In genomic region chr1:40241372-40241771, GRCh38 we compare ENCODE assay signal across 1 cellular context.
TF ChIP-seq lines count a peak whose summit lies in the region.

No MANE protein-coding gene starts in this region.

TF ChIP-seq in IMR-90, 13 proteins besides CTCF, POLR2A, EP300 and RAD21 (continued from another document):
- no peak for TF ChIP-seq USF2 (IDR thresholded peaks at IDR 0.05; ENCODE audit: low read depth, low read length)
- TF ChIP-seq FOS (IDR thresholded peaks at IDR 0.05; ENCODE audit: low read depth, low read length): no peak
- TF ChIP-seq BHLHE40 (IDR thresholded peaks at IDR 0.05; ENCODE audit: low read depth, low read length): no peak
- no peak for TF ChIP-seq CEBPB (IDR thresholded peaks at IDR 0.05; ENCODE audit: low read depth, low read length)
- TF ChIP-seq RCOR1 (IDR thresholded peaks at IDR 0.05; ENCODE audit: insufficient replicate concordance, low read length): no peak
- no peak for TF ChIP-seq CHD1 (IDR thresholded peaks at IDR 0.05; ENCODE audit: low read depth, low read length)
- TF ChIP-seq NFE2L2 (IDR thresholded peaks at IDR 0.05; ENCODE audit: low read depth, low read length): no peak
- TF ChIP-seq MAFK (IDR thresholded peaks at IDR 0.05; ENCODE audit: low read depth, low read length): no peak
- TF ChIP-seq RFX5 (IDR thresholded peaks at IDR 0.05; ENCODE audit: low read depth, low read length): no peak
- no peak for TF ChIP-seq MAZ (IDR thresholded peaks at IDR 0.05; ENCODE audit: borderline replicate concordance, low read depth, low read length)
- TF ChIP-seq SMC3 (IDR thresholded peaks at IDR 0.05; ENCODE audit: low read depth, low read length): no peak
